ENCODE assay signal across 17 cellular contexts in genomic region chr3:154316974-154317767, GRCh38. TPM values are rescaled to one million over a fixed set of nuclear protein-coding genes. Genes with fewer than 3 reads are reported as not detected.
DNase-seq lines count a peak whose midpoint lies in the region; ATAC-seq and TF ChIP-seq lines count a peak whose summit lies in the region.
"Had no signal": no experiment of that assay in that cellular context is flagged by ENCODE, and none has a peak within 500 bp of the region (broad histone marks: within the 10 kb centered on the region; RNA-seq: fewer than 3 reads in every experiment).

No MANE protein-coding gene starts in this region.

- no peak for DNase-seq in activated naive CD4-positive, alpha-beta T cell treated with anti-CD3 and anti-CD28 coated beads for 36 hours
- no peak for DNase-seq in activated naive CD4-positive, alpha-beta T cell (lab: John Stamatoyannopoulos, UW)
- no peak for DNase-seq in activated CD4-positive, alpha-beta memory T cell treated with anti-CD3 and anti-CD28 coated beads for 36 hours
- peak; percentile 13 for DNase-seq in fibroblast of peridontal ligament (ENCODE audit: extremely low read depth)
- DNase-seq in stimulated activated naive B cell treated with anti-CD40 and anti-IgM and Interleukin-4, amounts not matched to agents 10 μg/mL and 1 μg/mL and 100 μg/mL, for 72 hours, result no peak
- DNase-seq in OCI-M2 (lab: John Stamatoyannopoulos, UW; ENCODE audit: unreplicated experiment), result no peak
- no peak for DNase-seq in GM20000 (ENCODE audit: low spot score)
- DNase-seq in putamen (ENCODE audit: low spot score), result no peak
- DNase-seq: activated CD4-positive, alpha-beta T cell treated with anti-CD3 and anti-CD28 coated beads for 48 hours; adrenal gland; EL; gastrocnemius medialis; islet precursor cell; MV-4-11; NCI-H2171 treated with DMSO at 0.1 percent for 48 hours; OCI-M1; SW 1271 had no signal

- H3K9me3 Mint-ChIP-seq in activated naive CD4-positive, alpha-beta T cell treated with anti-CD3 and anti-CD28 coated beads for 36 hours, result no peaks in the 10 kb centered on the region
- no peaks in the 10 kb centered on the region for H3K9me3 Mint-ChIP-seq in activated CD4-positive, alpha-beta memory T cell treated with anti-CD3 and anti-CD28 coated beads for 36 hours
- peaks cover 0 to 2% of the 10 kb centered on the region in 2 donors for H3K9me3 Mint-ChIP-seq in stimulated activated naive B cell treated with anti-CD40 and anti-IgM and Interleukin-4, amounts not matched to agents 10 μg/mL and 1 μg/mL and 100 μg/mL, for 72 hours

- no peak for TF ChIP-seq CTCF in GM20000 (IDR thresholded peaks at IDR 0.05; ENCODE audit: extremely low read depth, missing control alignments)

- POLR2A ChIA-PET in activated CD4-positive, alpha-beta memory T cell treated with anti-CD3 and anti-CD28 coated beads for 36 hours (lab: Charles Lee), result interaction anchor here (0.6 kb wide), 1 partner anchor 11 kb away, joined by 4 read pairs; no protein-coding TSS in a partner anchor

- peaks cover 35% of the 10 kb centered on the region for H3K4me1 Mint-ChIP-seq in activated naive CD4-positive, alpha-beta T cell treated with anti-CD3 and anti-CD28 coated beads for 36 hours (ENCODE audit: low read depth)
- peaks cover 29% of the 10 kb centered on the region for H3K4me1 Mint-ChIP-seq in activated CD4-positive, alpha-beta memory T cell treated with anti-CD3 and anti-CD28 coated beads for 36 hours (ENCODE audit: low read depth)
- H3K4me1 Mint-ChIP-seq in stimulated activated naive B cell treated with anti-CD40 and anti-IgM and Interleukin-4, amounts not matched to agents 10 μg/mL and 1 μg/mL and 100 μg/mL, for 72 hours, result peaks cover 16 to 38% of the 10 kb centered on the region in 2 donors

- peaks cover 36% of the 10 kb centered on the region for H3K36me3 Mint-ChIP-seq in activated naive CD4-positive, alpha-beta T cell treated with anti-CD3 and anti-CD28 coated beads for 36 hours (ENCODE audit: low read depth)
- H3K36me3 Mint-ChIP-seq in activated CD4-positive, alpha-beta memory T cell treated with anti-CD3 and anti-CD28 coated beads for 36 hours, result peaks cover 38% of the 10 kb centered on the region
- peaks cover 22 to 42% of the 10 kb centered on the region in 2 donors for H3K36me3 Mint-ChIP-seq in stimulated activated naive B cell treated with anti-CD40 and anti-IgM and Interleukin-4, amounts not matched to agents 10 μg/mL and 1 μg/mL and 100 μg/mL, for 72 hours

- ATAC-seq in stimulated activated naive B cell treated with anti-CD40 and anti-IgM and Interleukin-4, amounts not matched to agents 10 μg/mL and 1 μg/mL and 100 μg/mL, for 72 hours (replicated peaks), result no peak
- ATAC-seq: gastrocnemius medialis had no signal

- H3K27ac Mint-ChIP-seq in activated naive CD4-positive, alpha-beta T cell treated with anti-CD3 and anti-CD28 coated beads for 36 hours, result peak overlapping the region; percentile 58
- H3K27ac Mint-ChIP-seq in activated CD4-positive, alpha-beta memory T cell treated with anti-CD3 and anti-CD28 coated beads for 36 hours, result peak overlapping the region; percentile 47
- H3K27ac Mint-ChIP-seq in stimulated activated naive B cell treated with anti-CD40 and anti-IgM and Interleukin-4, amounts not matched to agents 10 μg/mL and 1 μg/mL and 100 μg/mL, for 72 hours, result peak overlapping the region; percentile 70

- CTCF ChIA-PET in activated naive CD4-positive, alpha-beta T cell treated with anti-CD3 and anti-CD28 coated beads for 36 hours (lab: Charles Lee), result interaction anchor here (0.8 kb wide), 1 partner anchor 11 kb away, joined by 4 read pairs; no protein-coding TSS in a partner anchor
- CTCF ChIA-PET in activated CD4-positive, alpha-beta memory T cell treated with anti-CD3 and anti-CD28 coated beads for 36 hours (lab: Charles Lee), result interaction anchor here (0.7 to 1.0 kb wide), 2 partner anchors 16 to 17 kb away, joined by 3 to 5 read pairs; no protein-coding TSS in a partner anchor

- no peak overlapping the region for H3K4me3 Mint-ChIP-seq in activated naive CD4-positive, alpha-beta T cell treated with anti-CD3 and anti-CD28 coated beads for 36 hours
- no peak overlapping the region for H3K4me3 Mint-ChIP-seq in activated CD4-positive, alpha-beta memory T cell treated with anti-CD3 and anti-CD28 coated beads for 36 hours
- peak overlapping the region in 1 of 2 donors; percentile 1 for H3K4me3 Mint-ChIP-seq in stimulated activated naive B cell treated with anti-CD40 and anti-IgM and Interleukin-4, amounts not matched to agents 10 μg/mL and 1 μg/mL and 100 μg/mL, for 72 hours

- intact Hi-C loops in activated naive CD4-positive, alpha-beta T cell treated with anti-CD3 and anti-CD28 coated beads for 36 hours (cut with micrococcal nuclease), result no loop called here
- intact Hi-C loops in activated CD4-positive, alpha-beta memory T cell treated with anti-CD3 and anti-CD28 coated beads for 36 hours (cut with micrococcal nuclease), result no loop called here

- no peaks in the 10 kb centered on the region for H3K27me3 Mint-ChIP-seq in activated naive CD4-positive, alpha-beta T cell treated with anti-CD3 and anti-CD28 coated beads for 36 hours (ENCODE audit: low read depth)
- H3K27me3 Mint-ChIP-seq in activated CD4-positive, alpha-beta memory T cell treated with anti-CD3 and anti-CD28 coated beads for 36 hours, result no peaks in the 10 kb centered on the region
- H3K27me3 Mint-ChIP-seq in stimulated activated naive B cell treated with anti-CD40 and anti-IgM and Interleukin-4, amounts not matched to agents 10 μg/mL and 1 μg/mL and 100 μg/mL, for 72 hours, result no peaks in the 10 kb centered on the region

RNA-seq across cellular contexts. Expression of gene DHX36, which starts 7.1 kb away (rescaled TPM):
- total RNA-seq in activated naive CD4-positive, alpha-beta T cell treated with anti-CD3 and anti-CD28 coated beads for 36 hours, result 10 to 100 TPM; 58.2 to 62.6 TPM
- 10 to 100 TPM; 65.5 to 71.1 TPM for total RNA-seq in activated CD4-positive, alpha-beta memory T cell treated with anti-CD3 and anti-CD28 coated beads for 36 hours
